ENCODE assay signal across 9 cellular contexts in genomic region chr4:100093091-100093866, GRCh38.
DNase-seq lines count a peak whose midpoint lies in the region; ATAC-seq and TF ChIP-seq lines count a peak whose summit lies in the region.
"Had no signal": no experiment of that assay in that cellular context is flagged by ENCODE, and none has a peak within 500 bp of the region (broad histone marks: within the 10 kb centered on the region; RNA-seq: fewer than 3 reads in every experiment).

No MANE protein-coding gene starts in this region.

- POLR2A ChIA-PET in naive thymus-derived CD8-positive, alpha-beta T cell (lab: Charles Lee) = interaction anchor here (1.2 to 1.4 kb wide), 2 partner anchors 14 to 1637 kb away, joined by 3 to 5 read pairs; no protein-coding TSS in a partner anchor

- H3K4me1 ChIP-seq in OCI-LY1 (ENCODE audit: insufficient read depth, low read length, severe bottlenecking) (no peaks in the 10 kb centered on the region), esophagus muscularis mucosa (peaks cover 12 to 19% (median 13%) of the 10 kb centered on the region in 4 donors)

- H3K36me3 ChIP-seq in OCI-LY1 (ENCODE audit: insufficient read depth, low read length) = no peaks in the 10 kb centered on the region
- no peaks in the 10 kb centered on the region for H3K36me3 ChIP-seq in esophagus muscularis mucosa

- no peaks in the 10 kb centered on the region for H4K20me1 ChIP-seq in OCI-LY1 (ENCODE audit: insufficient read depth, low read length)

- H3K27me3 ChIP-seq in OCI-LY1 (ENCODE audit: insufficient read depth, low read length) (no peaks in the 10 kb centered on the region), esophagus muscularis mucosa (no peaks in the 10 kb centered on the region)

- H3F3A ChIP-seq in OCI-LY1 (ENCODE audit: insufficient read depth, low read length) = no peaks in the 10 kb centered on the region

- H3K9me3 ChIP-seq in OCI-LY1 (ENCODE audit: low read length) = no peaks in the 10 kb centered on the region
- no peaks in the 10 kb centered on the region for H3K9me3 ChIP-seq in esophagus muscularis mucosa

- H3K27ac ChIP-seq in OCI-LY1 (ENCODE audit: low read depth, low read length, poor library complexity, severe bottlenecking) (no peak overlapping the region), esophagus muscularis mucosa (replicated peaks in 1 of 4) (peak overlapping the region in 1 of 4 donors; percentile 30)

- no peak for TF ChIP-seq POLR2A in esophagus muscularis mucosa (IDR thresholded peaks at IDR 0.05; ENCODE audit: low read depth)

- H3K4me3 ChIP-seq in OCI-LY1 (ENCODE audit: low read depth, low read length, poor library complexity, severe bottlenecking) (no peak overlapping the region), esophagus muscularis mucosa (no peak overlapping the region)
- H3K4me3 ChIP-seq: skin epidermis had no signal

- intact Hi-C loops in esophagus muscularis mucosa (cut with DNase I) = loop anchor here (10.0 kb wide), 1 partner anchor 1642 kb away; no protein-coding TSS in a partner anchor

- no peaks in the 10 kb centered on the region for H3K9me2 ChIP-seq in OCI-LY1 (ENCODE audit: low read depth, low read length)

- H3K27ac Mint-ChIP-seq in naive thymus-derived CD8-positive, alpha-beta T cell = peak overlapping the region; percentile 76 to 98 (median 94)
- peak overlapping the region; percentile 75 for H3K27ac Mint-ChIP-seq in stimulated activated effector memory CD8-positive, alpha-beta T cell treated with anti-CD3 and anti-CD28 coated beads, Interleukin-12 subunit alpha, Interleukin-12 subunit beta, amount 100 ng/mL, for 72 hours

- WGBS in esophagus muscularis mucosa = 34% methylated on average over 8 of the region's 8 CpGs

- no peaks in the 10 kb centered on the region for H3K9me3 Mint-ChIP-seq in naive thymus-derived CD8-positive, alpha-beta T cell
- H3K9me3 Mint-ChIP-seq in stimulated activated effector memory CD8-positive, alpha-beta T cell treated with anti-CD3 and anti-CD28 coated beads, Interleukin-12 subunit alpha, Interleukin-12 subunit beta, amount 100 ng/mL, for 72 hours = no peaks in the 10 kb centered on the region

- H3K4me1 Mint-ChIP-seq in naive thymus-derived CD8-positive, alpha-beta T cell = peaks cover 9 to 32% (median 15%) of the 10 kb centered on the region in 4 donors
- peaks cover 43% of the 10 kb centered on the region for H3K4me1 Mint-ChIP-seq in stimulated activated effector memory CD8-positive, alpha-beta T cell treated with anti-CD3 and anti-CD28 coated beads, Interleukin-12 subunit alpha, Interleukin-12 subunit beta, amount 100 ng/mL, for 72 hours

- peak; percentile 82 for DNase-seq in DMS153 (lab: John Stamatoyannopoulos, UW)
- DNase-seq in HuH-7.5 (ENCODE audit: low spot score) = peak; percentile 13
- peak; percentile 73 for DNase-seq in activated T-cell treated with anti-CD3 and anti-CD28 coated beads for 4 hours
- DNase-seq in esophagus muscularis mucosa (ENCODE audit: extremely low spot score) = no peak
- DNase-seq in naive thymus-derived CD8-positive, alpha-beta T cell = peak; percentile 66 to 96 (median 90)
- DNase-seq in stimulated activated effector memory CD8-positive, alpha-beta T cell treated with anti-CD3 and anti-CD28 coated beads, Interleukin-12 subunit alpha, Interleukin-12 subunit beta, amount 100 ng/mL, for 72 hours (ENCODE audit: low spot score in 2 of 2) = peak; percentile 56 to 86

- H2AFZ ChIP-seq in OCI-LY1 (ENCODE audit: low read length) = no peak overlapping the region

- TF ChIP-seq EP300 in esophagus muscularis mucosa (IDR thresholded peaks at IDR 0.05) = no peak

- no peak overlapping the region for H3K4me2 ChIP-seq in OCI-LY1 (ENCODE audit: low read length)

- no peaks in the 10 kb centered on the region for H3K36me3 Mint-ChIP-seq in naive thymus-derived CD8-positive, alpha-beta T cell
- H3K36me3 Mint-ChIP-seq in stimulated activated effector memory CD8-positive, alpha-beta T cell treated with anti-CD3 and anti-CD28 coated beads, Interleukin-12 subunit alpha, Interleukin-12 subunit beta, amount 100 ng/mL, for 72 hours = peaks cover 5% of the 10 kb centered on the region

- no peaks in the 10 kb centered on the region for H3K27me3 Mint-ChIP-seq in naive thymus-derived CD8-positive, alpha-beta T cell

- peak; percentile 74 for ATAC-seq in GM21619 (IDR thresholded peaks at IDR 0.05; ENCODE audit: unreplicated experiment)
- ATAC-seq in naive thymus-derived CD8-positive, alpha-beta T cell = peak; percentile 98 to 99
- peak; percentile 96 for ATAC-seq in stimulated activated effector memory CD8-positive, alpha-beta T cell treated with anti-CD3 and anti-CD28 coated beads, Interleukin-12 subunit alpha, Interleukin-12 subunit beta, amount 100 ng/mL, for 72 hours

- H3K4me3 Mint-ChIP-seq in naive thymus-derived CD8-positive, alpha-beta T cell = peak overlapping the region in 7 of 10 donors; percentile 4 to 62 (median 52)
- peak overlapping the region; percentile 36 for H3K4me3 Mint-ChIP-seq in stimulated activated effector memory CD8-positive, alpha-beta T cell treated with anti-CD3 and anti-CD28 coated beads, Interleukin-12 subunit alpha, Interleukin-12 subunit beta, amount 100 ng/mL, for 72 hours

- peak; percentile 81 for TF ChIP-seq CTCF in OCI-LY1 (IDR thresholded peaks at IDR 0.05; ENCODE audit: low read length)
- peak; percentile 68 to 85 (median 76) for TF ChIP-seq CTCF in esophagus muscularis mucosa (IDR thresholded peaks at IDR 0.05)

- no peaks in the 10 kb centered on the region for H3K79me2 ChIP-seq in OCI-LY1 (ENCODE audit: insufficient read depth, low read length)

- no peak overlapping the region for H3K9ac ChIP-seq in OCI-LY1 (ENCODE audit: low read length)
